ENCODE assay signal across 1 cellular context in genomic region chr4:139295317-139296299, GRCh38.
TF ChIP-seq lines count a peak whose summit lies in the region.

No MANE protein-coding gene starts in this region.

TF ChIP-seq in HepG2, 621 proteins besides CTCF, POLR2A, EP300 and RAD21 (continued from another document and continues in another):
- peak; percentile 78; the same call in 1 of the 2 replicates for TF ChIP-seq KDM4B (CRISPR knock-in tag; IDR thresholded peaks at IDR 0.05)
- TF ChIP-seq MTF1 (CRISPR knock-in tag; IDR thresholded peaks at IDR 0.05), result 0 out of 2 replicates have a peak, but pooled peaks have one; percentile 29
- no peak for TF ChIP-seq ZFAT (CRISPR knock-in tag; conservative IDR thresholded peaks at IDR 0.05)
- TF ChIP-seq RORA (CRISPR knock-in tag; IDR thresholded peaks at IDR 0.05), result no peak
- TF ChIP-seq, protein P1, sequence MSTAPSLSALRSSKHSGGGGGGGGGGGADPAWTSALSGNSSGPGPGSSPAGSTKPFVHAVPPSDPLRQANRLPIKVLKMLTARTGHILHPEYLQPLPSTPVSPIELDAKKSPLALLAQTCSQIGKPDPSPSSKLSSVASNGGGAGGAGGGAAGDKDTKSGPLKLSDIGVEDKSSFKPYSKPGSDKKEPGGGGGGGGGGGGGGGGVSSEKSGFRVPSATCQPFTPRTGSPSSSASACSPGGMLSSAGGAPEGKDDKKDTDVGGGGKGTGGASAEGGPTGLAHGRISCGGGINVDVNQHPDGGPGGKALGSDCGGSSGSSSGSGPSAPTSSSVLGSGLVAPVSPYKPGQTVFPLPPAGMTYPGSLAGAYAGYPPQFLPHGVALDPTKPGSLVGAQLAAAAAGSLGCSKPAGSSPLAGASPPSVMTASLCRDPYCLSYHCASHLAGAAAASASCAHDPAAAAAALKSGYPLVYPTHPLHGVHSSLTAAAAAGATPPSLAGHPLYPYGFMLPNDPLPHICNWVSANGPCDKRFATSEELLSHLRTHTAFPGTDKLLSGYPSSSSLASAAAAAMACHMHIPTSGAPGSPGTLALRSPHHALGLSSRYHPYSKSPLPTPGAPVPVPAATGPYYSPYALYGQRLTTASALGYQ (CRISPR knock-in tag; IDR thresholded peaks at IDR 0.05), result peak; percentile 84; the same call in 1 of the 2 replicates
- 0 out of 2 replicates have a peak, but pooled peaks have one; percentile 17 for TF ChIP-seq NFYC (CRISPR knock-in tag; IDR thresholded peaks at IDR 0.05)
- TF ChIP-seq ZNF552 (CRISPR knock-in tag; IDR thresholded peaks at IDR 0.05; ENCODE audit: borderline replicate concordance), result no peak; the same call in 1 of the 2 replicates
- no peak for TF ChIP-seq ZNF407 (CRISPR knock-in tag; IDR thresholded peaks at IDR 0.05; ENCODE audit: not compliant biosample characterization)
- TF ChIP-seq, protein P2, sequence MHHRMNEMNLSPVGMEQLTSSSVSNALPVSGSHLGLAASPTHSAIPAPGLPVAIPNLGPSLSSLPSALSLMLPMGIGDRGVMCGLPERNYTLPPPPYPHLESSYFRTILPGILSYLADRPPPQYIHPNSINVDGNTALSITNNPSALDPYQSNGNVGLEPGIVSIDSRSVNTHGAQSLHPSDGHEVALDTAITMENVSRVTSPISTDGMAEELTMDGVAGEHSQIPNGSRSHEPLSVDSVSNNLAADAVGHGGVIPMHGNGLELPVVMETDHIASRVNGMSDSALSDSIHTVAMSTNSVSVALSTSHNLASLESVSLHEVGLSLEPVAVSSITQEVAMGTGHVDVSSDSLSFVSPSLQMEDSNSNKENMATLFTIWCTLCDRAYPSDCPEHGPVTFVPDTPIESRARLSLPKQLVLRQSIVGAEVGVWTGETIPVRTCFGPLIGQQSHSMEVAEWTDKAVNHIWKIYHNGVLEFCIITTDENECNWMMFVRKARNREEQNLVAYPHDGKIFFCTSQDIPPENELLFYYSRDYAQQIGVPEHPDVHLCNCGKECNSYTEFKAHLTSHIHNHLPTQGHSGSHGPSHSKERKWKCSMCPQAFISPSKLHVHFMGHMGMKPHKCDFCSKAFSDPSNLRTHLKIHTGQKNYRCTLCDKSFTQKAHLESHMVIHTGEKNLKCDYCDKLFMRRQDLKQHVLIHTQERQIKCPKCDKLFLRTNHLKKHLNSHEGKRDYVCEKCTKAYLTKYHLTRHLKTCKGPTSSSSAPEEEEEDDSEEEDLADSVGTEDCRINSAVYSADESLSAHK (CRISPR knock-in tag; IDR thresholded peaks at IDR 0.05; ENCODE audit: borderline replicate concordance), result no peak
- TF ChIP-seq ZFP36L1 (CRISPR knock-in tag; IDR thresholded peaks at IDR 0.05), result no peak
- TF ChIP-seq GZF1 (CRISPR knock-in tag; IDR thresholded peaks at IDR 0.05), result no peak; the same call in 1 of the 2 replicates
- TF ChIP-seq SOX6 (IDR thresholded peaks at IDR 0.05), result no peak
- TF ChIP-seq SOX6 (CRISPR knock-in tag; IDR thresholded peaks at IDR 0.05), result no peak; the same call in 1 of the 2 replicates
- no peak for TF ChIP-seq GLMP (CRISPR knock-in tag; IDR thresholded peaks at IDR 0.05; ENCODE audit: borderline replicate concordance)
- 0 out of 2 replicates have a peak, but pooled peaks have one; percentile 37 for TF ChIP-seq IRF1 (CRISPR knock-in tag; IDR thresholded peaks at IDR 0.05; ENCODE audit: low read depth)
- no peak for TF ChIP-seq TCF7L2 (IDR thresholded peaks at IDR 0.05; ENCODE audit: low read depth, low read length)
- peak; percentile 57; the same call in 1 of the 2 replicates for TF ChIP-seq PPARG (CRISPR knock-in tag; conservative IDR thresholded peaks at IDR 0.05)
- peak; percentile 92 for TF ChIP-seq NKX3-1 (CRISPR knock-in tag; IDR thresholded peaks at IDR 0.05)
- TF ChIP-seq ZZZ3 (CRISPR knock-in tag; IDR thresholded peaks at IDR 0.05; ENCODE audit: borderline replicate concordance), result no peak
- TF ChIP-seq ZNF776 (CRISPR knock-in tag; IDR thresholded peaks at IDR 0.05), result no peak; the same call in 1 of the 2 replicates
- TF ChIP-seq ZNF609 (CRISPR knock-in tag; IDR thresholded peaks at IDR 0.05; ENCODE audit: borderline replicate concordance), result 0 out of 2 replicates have a peak, but pooled peaks have one; percentile 32
- no peak for TF ChIP-seq PLSCR1 (CRISPR knock-in tag; IDR thresholded peaks at IDR 0.05; ENCODE audit: borderline replicate concordance)
- TF ChIP-seq POGZ (CRISPR knock-in tag; IDR thresholded peaks at IDR 0.05), result peak; percentile 90
- no peak for TF ChIP-seq SIX1 (CRISPR knock-in tag; IDR thresholded peaks at IDR 0.05; ENCODE audit: borderline replicate concordance)
- TF ChIP-seq NRL (CRISPR knock-in tag; IDR thresholded peaks at IDR 0.05; ENCODE audit: borderline replicate concordance), result peak; percentile 91
- peak; percentile 97 for TF ChIP-seq RBFOX2 (IDR thresholded peaks at IDR 0.05; ENCODE audit: low read depth, low read length)
- TF ChIP-seq KMT2B (CRISPR knock-in tag; IDR thresholded peaks at IDR 0.05), result peak; percentile 95
- TF ChIP-seq ZNF724P (CRISPR knock-in tag; IDR thresholded peaks at IDR 0.05; ENCODE audit: borderline replicate concordance), result peak; percentile 33; the same call in 1 of the 2 replicates
- TF ChIP-seq PLRG1 (conservative IDR thresholded peaks at IDR 0.05), result no peak
- peak; percentile 90; the same call in 1 of the 2 replicates for TF ChIP-seq ZNF256 (CRISPR knock-in tag; conservative IDR thresholded peaks at IDR 0.05)
- TF ChIP-seq ZNF530 (CRISPR knock-in tag; IDR thresholded peaks at IDR 0.05; ENCODE audit: low read depth), result no peak
- no peak for TF ChIP-seq NPAS2 (CRISPR knock-in tag; IDR thresholded peaks at IDR 0.05; ENCODE audit: borderline replicate concordance)
- 0 out of 2 replicates have a peak, but pooled peaks have one; percentile 44 for TF ChIP-seq ZSCAN9 (CRISPR knock-in tag; IDR thresholded peaks at IDR 0.05; ENCODE audit: borderline replicate concordance)
- TF ChIP-seq ZNF460 (CRISPR knock-in tag; IDR thresholded peaks at IDR 0.05; ENCODE audit: borderline replicate concordance), result no peak; the same call in 1 of the 2 replicates
- TF ChIP-seq, protein P3, sequence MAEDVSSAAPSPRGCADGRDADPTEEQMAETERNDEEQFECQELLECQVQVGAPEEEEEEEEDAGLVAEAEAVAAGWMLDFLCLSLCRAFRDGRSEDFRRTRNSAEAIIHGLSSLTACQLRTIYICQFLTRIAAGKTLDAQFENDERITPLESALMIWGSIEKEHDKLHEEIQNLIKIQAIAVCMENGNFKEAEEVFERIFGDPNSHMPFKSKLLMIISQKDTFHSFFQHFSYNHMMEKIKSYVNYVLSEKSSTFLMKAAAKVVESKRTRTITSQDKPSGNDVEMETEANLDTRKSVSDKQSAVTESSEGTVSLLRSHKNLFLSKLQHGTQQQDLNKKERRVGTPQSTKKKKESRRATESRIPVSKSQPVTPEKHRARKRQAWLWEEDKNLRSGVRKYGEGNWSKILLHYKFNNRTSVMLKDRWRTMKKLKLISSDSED (CRISPR knock-in tag; IDR thresholded peaks at IDR 0.05), result no peak
- no peak for TF ChIP-seq PCBP2 (optimal IDR thresholded peaks at IDR 0.05; ENCODE audit: low read depth, low read length, poor library complexity, severe bottlenecking)
- no peak for TF ChIP-seq ZNF382 (CRISPR knock-in tag; IDR thresholded peaks at IDR 0.05; ENCODE audit: borderline replicate concordance)
- no peak; the same call in 1 of the 2 replicates for TF ChIP-seq ZNF782 (CRISPR knock-in tag; IDR thresholded peaks at IDR 0.05; ENCODE audit: borderline replicate concordance)
- peak; percentile 57; the same call in 1 of the 2 replicates for TF ChIP-seq SMC3 (IDR thresholded peaks at IDR 0.05; ENCODE audit: low read length)
- TF ChIP-seq SMARCC2 (IDR thresholded peaks at IDR 0.05), result no peak
